In the genomic region with DNA sequence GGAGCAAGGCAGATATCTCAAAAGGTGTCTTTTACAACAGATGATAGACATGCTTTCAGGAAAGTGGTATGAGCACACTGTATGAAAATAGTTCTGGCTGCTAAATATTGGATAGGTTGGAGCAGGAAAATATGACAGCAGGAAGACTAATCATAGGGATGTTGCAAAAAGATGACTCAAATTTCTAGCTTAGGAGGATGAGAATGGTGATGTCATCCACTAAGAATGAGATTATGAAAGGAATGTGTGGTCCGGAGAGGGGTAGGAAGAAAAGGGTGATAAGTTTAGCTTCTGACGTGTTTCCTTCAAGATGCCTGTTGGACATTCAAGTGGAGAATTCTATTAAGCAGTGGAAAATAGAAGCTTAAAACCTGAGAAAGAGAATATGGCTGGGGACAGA, we compare ENCODE assay signal across 1 cellular context.
TF ChIP-seq lines count a peak whose summit lies in the region.

No MANE protein-coding gene starts in this region.

TF ChIP-seq in HEK293, 187 proteins besides CTCF, POLR2A, EP300 and RAD21 (continued from another document and continues in another):
- TF ChIP-seq, protein P1, sequence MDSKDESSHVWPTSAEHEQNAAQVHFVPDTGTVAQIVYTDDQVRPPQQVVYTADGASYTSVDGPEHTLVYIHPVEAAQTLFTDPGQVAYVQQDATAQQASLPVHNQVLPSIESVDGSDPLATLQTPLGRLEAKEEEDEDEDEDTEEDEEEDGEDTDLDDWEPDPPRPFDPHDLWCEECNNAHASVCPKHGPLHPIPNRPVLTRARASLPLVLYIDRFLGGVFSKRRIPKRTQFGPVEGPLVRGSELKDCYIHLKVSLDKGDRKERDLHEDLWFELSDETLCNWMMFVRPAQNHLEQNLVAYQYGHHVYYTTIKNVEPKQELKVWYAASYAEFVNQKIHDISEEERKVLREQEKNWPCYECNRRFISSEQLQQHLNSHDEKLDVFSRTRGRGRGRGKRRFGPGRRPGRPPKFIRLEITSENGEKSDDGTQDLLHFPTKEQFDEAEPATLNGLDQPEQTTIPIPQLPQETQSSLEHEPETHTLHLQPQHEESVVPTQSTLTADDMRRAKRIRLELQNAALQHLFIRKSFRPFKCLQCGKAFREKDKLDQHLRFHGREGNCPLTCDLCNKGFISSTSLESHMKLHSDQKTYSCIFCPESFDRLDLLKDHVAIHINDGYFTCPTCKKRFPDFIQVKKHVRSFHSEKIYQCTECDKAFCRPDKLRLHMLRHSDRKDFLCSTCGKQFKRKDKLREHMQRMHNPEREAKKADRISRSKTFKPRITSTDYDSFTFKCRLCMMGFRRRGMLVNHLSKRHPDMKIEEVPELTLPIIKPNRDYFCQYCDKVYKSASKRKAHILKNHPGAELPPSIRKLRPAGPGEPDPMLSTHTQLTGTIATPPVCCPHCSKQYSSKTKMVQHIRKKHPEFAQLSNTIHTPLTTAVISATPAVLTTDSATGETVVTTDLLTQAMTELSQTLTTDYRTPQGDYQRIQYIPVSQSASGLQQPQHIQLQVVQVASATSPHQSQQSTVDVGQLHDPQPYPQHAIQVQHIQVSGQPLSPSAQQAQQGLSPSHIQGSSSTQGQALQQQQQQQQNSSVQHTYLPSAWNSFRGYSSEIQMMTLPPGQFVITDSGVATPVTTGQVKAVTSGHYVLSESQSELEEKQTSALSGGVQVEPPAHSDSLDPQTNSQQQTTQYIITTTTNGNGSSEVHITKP (tag by site-specific recombination; IDR thresholded peaks at IDR 0.05): 0 out of 2 replicates have a peak, but pooled peaks have one; percentile 31
- TF ChIP-seq ZNF621 (tag by site-specific recombination; IDR thresholded peaks at IDR 0.05) (no peak), ZSCAN23 (tag by site-specific recombination; IDR thresholded peaks at IDR 0.05) (no peak), KLF16 (tag by site-specific recombination; IDR thresholded peaks at IDR 0.05) (no peak), ZSCAN16 (tag by site-specific recombination; IDR thresholded peaks at IDR 0.05) (no peak), ZNF529 (tag by site-specific recombination; IDR thresholded peaks at IDR 0.05; ENCODE audit: insufficient replicate concordance) (no peak), ZNF777 (tag by site-specific recombination; IDR thresholded peaks at IDR 0.05; ENCODE audit: borderline replicate concordance) (no peak), ZNF335 (tag by site-specific recombination; conservative IDR thresholded peaks at IDR 0.05) (peak; percentile 48; the same call in 1 of the 2 replicates), ZNF670 (tag by site-specific recombination; IDR thresholded peaks at IDR 0.05; ENCODE audit: low read depth) (no peak), ZNF211 (tag by site-specific recombination; IDR thresholded peaks at IDR 0.05; ENCODE audit: low read depth) (no peak), GLIS1 (tag by site-specific recombination; IDR thresholded peaks at IDR 0.05) (no peak), ZNF548 (tag by site-specific recombination; IDR thresholded peaks at IDR 0.05) (no peak), ZNF302 (tag by site-specific recombination; IDR thresholded peaks at IDR 0.05; ENCODE audit: low read depth) (no peak), ZNF155 (tag by site-specific recombination; IDR thresholded peaks at IDR 0.05) (no peak), ZNF768 (tag by site-specific recombination; IDR thresholded peaks at IDR 0.05) (no peak), SCRT2 (tag by site-specific recombination; IDR thresholded peaks at IDR 0.05) (peak; percentile 36; the same call in 1 of the 2 replicates), GLIS2 (tag by site-specific recombination; IDR thresholded peaks at IDR 0.05) (no peak), ZBTB8A (tag by site-specific recombination; IDR thresholded peaks at IDR 0.05) (no peak), ZNF214 (tag by site-specific recombination; IDR thresholded peaks at IDR 0.05; ENCODE audit: borderline replicate concordance) (no peak), ZNF239 (tag by site-specific recombination; IDR thresholded peaks at IDR 0.05) (no peak), ZNF423 (tag by site-specific recombination; IDR thresholded peaks at IDR 0.05) (no peak), ZNF560 (tag by site-specific recombination; IDR thresholded peaks at IDR 0.05; ENCODE audit: borderline replicate concordance) (no peak), ZNF510 (tag by site-specific recombination; IDR thresholded peaks at IDR 0.05; ENCODE audit: insufficient replicate concordance) (no peak), ZXDB (tag by site-specific recombination; IDR thresholded peaks at IDR 0.05) (no peak), ZNF792 (tag by site-specific recombination; IDR thresholded peaks at IDR 0.05) (no peak), ZNF114 (tag by site-specific recombination; IDR thresholded peaks at IDR 0.05) (no peak), GFI1B (tag by site-specific recombination; IDR thresholded peaks at IDR 0.05) (no peak), ZBTB48 (tag by site-specific recombination; IDR thresholded peaks at IDR 0.05) (no peak), ZNF571 (tag by site-specific recombination; IDR thresholded peaks at IDR 0.05) (no peak), ZNF404 (tag by site-specific recombination; IDR thresholded peaks at IDR 0.05) (no peak), ZNF629 (tag by site-specific recombination; IDR thresholded peaks at IDR 0.05) (peak; percentile 88)
- TF ChIP-seq, protein P2, sequence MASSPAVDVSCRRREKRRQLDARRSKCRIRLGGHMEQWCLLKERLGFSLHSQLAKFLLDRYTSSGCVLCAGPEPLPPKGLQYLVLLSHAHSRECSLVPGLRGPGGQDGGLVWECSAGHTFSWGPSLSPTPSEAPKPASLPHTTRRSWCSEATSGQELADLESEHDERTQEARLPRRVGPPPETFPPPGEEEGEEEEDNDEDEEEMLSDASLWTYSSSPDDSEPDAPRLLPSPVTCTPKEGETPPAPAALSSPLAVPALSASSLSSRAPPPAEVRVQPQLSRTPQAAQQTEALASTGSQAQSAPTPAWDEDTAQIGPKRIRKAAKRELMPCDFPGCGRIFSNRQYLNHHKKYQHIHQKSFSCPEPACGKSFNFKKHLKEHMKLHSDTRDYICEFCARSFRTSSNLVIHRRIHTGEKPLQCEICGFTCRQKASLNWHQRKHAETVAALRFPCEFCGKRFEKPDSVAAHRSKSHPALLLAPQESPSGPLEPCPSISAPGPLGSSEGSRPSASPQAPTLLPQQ (tag by site-specific recombination; IDR thresholded peaks at IDR 0.05): 0 out of 2 replicates have a peak, but pooled peaks have one; percentile 23
- TF ChIP-seq, protein P3, sequence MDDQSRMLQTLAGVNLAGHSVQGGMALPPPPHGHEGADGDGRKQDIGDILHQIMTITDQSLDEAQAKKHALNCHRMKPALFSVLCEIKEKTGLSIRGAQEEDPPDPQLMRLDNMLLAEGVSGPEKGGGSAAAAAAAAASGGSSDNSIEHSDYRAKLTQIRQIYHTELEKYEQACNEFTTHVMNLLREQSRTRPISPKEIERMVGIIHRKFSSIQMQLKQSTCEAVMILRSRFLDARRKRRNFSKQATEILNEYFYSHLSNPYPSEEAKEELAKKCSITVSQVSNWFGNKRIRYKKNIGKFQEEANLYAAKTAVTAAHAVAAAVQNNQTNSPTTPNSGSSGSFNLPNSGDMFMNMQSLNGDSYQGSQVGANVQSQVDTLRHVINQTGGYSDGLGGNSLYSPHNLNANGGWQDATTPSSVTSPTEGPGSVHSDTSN (CRISPR knock-in tag; IDR thresholded peaks at IDR 0.05): no peak
- TF ChIP-seq, protein P4, sequence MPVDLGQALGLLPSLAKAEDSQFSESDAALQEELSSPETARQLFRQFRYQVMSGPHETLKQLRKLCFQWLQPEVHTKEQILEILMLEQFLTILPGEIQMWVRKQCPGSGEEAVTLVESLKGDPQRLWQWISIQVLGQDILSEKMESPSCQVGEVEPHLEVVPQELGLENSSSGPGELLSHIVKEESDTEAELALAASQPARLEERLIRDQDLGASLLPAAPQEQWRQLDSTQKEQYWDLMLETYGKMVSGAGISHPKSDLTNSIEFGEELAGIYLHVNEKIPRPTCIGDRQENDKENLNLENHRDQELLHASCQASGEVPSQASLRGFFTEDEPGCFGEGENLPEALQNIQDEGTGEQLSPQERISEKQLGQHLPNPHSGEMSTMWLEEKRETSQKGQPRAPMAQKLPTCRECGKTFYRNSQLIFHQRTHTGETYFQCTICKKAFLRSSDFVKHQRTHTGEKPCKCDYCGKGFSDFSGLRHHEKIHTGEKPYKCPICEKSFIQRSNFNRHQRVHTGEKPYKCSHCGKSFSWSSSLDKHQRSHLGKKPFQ (tag by site-specific recombination; IDR thresholded peaks at IDR 0.05): no peak
- TF ChIP-seq, protein P5, sequence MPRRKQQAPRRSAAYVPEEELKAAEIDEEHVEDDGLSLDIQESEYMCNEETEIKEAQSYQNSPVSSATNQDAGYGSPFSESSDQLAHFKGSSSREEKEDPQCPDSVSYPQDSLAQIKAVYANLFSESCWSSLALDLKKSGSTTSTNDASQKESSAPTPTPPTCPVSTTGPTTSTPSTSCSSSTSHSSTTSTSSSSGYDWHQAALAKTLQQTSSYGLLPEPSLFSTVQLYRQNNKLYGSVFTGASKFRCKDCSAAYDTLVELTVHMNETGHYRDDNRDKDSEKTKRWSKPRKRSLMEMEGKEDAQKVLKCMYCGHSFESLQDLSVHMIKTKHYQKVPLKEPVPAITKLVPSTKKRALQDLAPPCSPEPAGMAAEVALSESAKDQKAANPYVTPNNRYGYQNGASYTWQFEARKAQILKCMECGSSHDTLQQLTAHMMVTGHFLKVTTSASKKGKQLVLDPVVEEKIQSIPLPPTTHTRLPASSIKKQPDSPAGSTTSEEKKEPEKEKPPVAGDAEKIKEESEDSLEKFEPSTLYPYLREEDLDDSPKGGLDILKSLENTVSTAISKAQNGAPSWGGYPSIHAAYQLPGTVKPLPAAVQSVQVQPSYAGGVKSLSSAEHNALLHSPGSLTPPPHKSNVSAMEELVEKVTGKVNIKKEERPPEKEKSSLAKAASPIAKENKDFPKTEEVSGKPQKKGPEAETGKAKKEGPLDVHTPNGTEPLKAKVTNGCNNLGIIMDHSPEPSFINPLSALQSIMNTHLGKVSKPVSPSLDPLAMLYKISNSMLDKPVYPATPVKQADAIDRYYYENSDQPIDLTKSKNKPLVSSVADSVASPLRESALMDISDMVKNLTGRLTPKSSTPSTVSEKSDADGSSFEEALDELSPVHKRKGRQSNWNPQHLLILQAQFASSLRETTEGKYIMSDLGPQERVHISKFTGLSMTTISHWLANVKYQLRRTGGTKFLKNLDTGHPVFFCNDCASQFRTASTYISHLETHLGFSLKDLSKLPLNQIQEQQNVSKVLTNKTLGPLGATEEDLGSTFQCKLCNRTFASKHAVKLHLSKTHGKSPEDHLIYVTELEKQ (tag by site-specific recombination; IDR thresholded peaks at IDR 0.05; ENCODE audit: borderline replicate concordance): no peak
- TF ChIP-seq, protein P6, sequence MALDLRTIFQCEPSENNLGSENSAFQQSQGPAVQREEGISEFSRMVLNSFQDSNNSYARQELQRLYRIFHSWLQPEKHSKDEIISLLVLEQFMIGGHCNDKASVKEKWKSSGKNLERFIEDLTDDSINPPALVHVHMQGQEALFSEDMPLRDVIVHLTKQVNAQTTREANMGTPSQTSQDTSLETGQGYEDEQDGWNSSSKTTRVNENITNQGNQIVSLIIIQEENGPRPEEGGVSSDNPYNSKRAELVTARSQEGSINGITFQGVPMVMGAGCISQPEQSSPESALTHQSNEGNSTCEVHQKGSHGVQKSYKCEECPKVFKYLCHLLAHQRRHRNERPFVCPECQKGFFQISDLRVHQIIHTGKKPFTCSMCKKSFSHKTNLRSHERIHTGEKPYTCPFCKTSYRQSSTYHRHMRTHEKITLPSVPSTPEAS (tag by site-specific recombination; IDR thresholded peaks at IDR 0.05): no peak
- TF ChIP-seq, protein P7, sequence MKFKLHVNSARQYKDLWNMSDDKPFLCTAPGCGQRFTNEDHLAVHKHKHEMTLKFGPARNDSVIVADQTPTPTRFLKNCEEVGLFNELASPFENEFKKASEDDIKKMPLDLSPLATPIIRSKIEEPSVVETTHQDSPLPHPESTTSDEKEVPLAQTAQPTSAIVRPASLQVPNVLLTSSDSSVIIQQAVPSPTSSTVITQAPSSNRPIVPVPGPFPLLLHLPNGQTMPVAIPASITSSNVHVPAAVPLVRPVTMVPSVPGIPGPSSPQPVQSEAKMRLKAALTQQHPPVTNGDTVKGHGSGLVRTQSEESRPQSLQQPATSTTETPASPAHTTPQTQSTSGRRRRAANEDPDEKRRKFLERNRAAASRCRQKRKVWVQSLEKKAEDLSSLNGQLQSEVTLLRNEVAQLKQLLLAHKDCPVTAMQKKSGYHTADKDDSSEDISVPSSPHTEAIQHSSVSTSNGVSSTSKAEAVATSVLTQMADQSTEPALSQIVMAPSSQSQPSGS (tag by site-specific recombination; IDR thresholded peaks at IDR 0.05; ENCODE audit: low read depth): peak; percentile 91
- TF ChIP-seq, protein P8, sequence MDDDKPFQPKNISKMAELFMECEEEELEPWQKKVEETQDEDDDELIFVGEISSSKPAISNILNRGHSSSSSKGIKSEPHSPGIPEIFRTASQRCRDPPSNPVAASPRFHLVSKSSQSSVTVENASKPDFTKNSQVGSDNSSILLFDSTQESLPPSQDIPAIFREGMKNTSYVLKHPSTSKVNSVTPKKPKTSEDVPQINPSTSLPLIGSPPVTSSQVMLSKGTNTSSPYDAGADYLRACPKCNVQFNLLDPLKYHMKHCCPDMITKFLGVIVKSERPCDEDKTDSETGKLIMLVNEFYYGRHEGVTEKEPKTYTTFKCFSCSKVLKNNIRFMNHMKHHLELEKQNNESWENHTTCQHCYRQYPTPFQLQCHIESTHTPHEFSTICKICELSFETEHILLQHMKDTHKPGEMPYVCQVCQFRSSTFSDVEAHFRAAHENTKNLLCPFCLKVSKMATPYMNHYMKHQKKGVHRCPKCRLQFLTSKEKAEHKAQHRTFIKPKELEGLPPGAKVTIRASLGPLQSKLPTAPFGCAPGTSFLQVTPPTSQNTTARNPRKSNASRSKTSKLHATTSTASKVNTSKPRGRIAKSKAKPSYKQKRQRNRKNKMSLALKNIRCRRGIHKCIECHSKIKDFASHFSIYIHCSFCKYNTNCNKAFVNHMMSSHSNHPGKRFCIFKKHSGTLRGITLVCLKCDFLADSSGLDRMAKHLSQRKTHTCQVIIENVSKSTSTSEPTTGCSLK (tag by site-specific recombination; IDR thresholded peaks at IDR 0.05): no peak
- TF ChIP-seq, protein P9, sequence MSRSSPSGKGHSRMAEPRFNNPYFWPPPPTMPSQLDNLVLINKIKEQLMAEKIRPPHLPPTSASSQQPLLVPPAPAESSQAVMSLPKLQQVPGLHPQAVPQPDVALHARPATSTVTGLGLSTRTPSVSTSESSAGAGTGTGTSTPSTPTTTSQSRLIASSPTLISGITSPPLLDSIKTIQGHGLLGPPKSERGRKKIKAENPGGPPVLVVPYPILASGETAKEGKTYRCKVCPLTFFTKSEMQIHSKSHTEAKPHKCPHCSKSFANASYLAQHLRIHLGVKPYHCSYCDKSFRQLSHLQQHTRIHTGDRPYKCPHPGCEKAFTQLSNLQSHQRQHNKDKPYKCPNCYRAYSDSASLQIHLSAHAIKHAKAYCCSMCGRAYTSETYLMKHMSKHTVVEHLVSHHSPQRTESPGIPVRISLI (tag by site-specific recombination; IDR thresholded peaks at IDR 0.05): no peak
